Comparison of ENCODE assay signal across 11 cellular contexts in the genomic region with DNA sequence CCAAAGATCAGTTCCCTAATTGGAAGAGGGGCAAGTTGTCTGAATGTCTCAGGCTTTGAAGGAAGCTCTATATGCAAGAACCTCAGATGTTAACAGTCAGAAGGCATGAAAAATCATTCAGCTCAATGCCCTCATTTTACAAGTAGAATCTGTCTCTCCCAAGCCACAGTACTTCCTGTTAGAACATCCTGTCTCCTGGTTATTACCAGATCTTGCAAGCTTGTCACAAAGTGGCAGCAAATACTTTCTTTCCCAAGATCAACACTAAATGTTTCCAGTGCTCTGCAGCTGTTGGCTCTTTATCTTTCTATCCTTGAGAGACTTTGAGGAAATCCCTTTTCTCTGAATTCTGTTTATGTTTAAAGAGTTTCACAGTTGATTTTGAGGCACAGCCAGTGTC.
DNase-seq lines count a peak whose midpoint lies in the region; ATAC-seq, FAIRE-seq and TF ChIP-seq lines count a peak whose summit lies in the region.
"Had no signal": no experiment of that assay in that cellular context is flagged by ENCODE, and none has a peak within 500 bp of the region (broad histone marks: within the 10 kb centered on the region; RNA-seq: fewer than 3 reads in every experiment).

No MANE protein-coding gene starts in this region.

- H3K9me3 ChIP-seq in muscle layer of colon (ENCODE audit: low read length) = no peaks in the 10 kb centered on the region

- H3K36me3 ChIP-seq in muscle layer of colon (ENCODE audit: insufficient read depth, low read length) = no peaks in the 10 kb centered on the region

- no peaks in the 10 kb centered on the region for H3K9me3 Mint-ChIP-seq in activated T-cell treated with anti-CD3 and anti-CD28 coated beads, Interleukin-2, amount 50 U/mL, for 4 hours
- H3K9me3 Mint-ChIP-seq in effector memory CD8-positive, alpha-beta T cell = peaks cover 0 to 2% of the 10 kb centered on the region in 2 donors
- H3K9me3 Mint-ChIP-seq: activated naive CD8-positive, alpha-beta T cell treated with anti-CD3 and anti-CD28 coated beads, Interleukin-2, amount 50 U/mL, for 24 hours; natural killer cell had no signal

- H3K27me3 ChIP-seq in muscle layer of colon (ENCODE audit: control insufficient read depth in 1 of 2, insufficient read depth in 2 of 2, low read length in 2 of 2) = no peaks in the 10 kb centered on the region

- no peak overlapping the region for H3K27ac Mint-ChIP-seq in effector memory CD8-positive, alpha-beta T cell
- H3K27ac Mint-ChIP-seq: activated naive CD8-positive, alpha-beta T cell treated with anti-CD3 and anti-CD28 coated beads, Interleukin-2, amount 50 U/mL, for 24 hours had no signal

- in situ Hi-C loops in astrocyte of the spinal cord (cut with HindIII; ENCODE audit: low sequenced_read_pairs) = no loop called here

- H3K4me1 ChIP-seq in muscle layer of colon (ENCODE audit: insufficient read depth, low read length) = peaks cover 51% of the 10 kb centered on the region

- DNase-seq in AG08395 (ENCODE audit: low spot score) (peak; percentile 44), astrocyte of the spinal cord (ENCODE audit: low read depth, low spot score) (peak; percentile 18), HEK293T (ENCODE audit: extremely low spot score) (no peak), urothelium cell line (ENCODE audit: low spot score) (no peak)
- DNase-seq in activated T-cell treated with anti-CD3 and anti-CD28 coated beads, Interleukin-2, amount 50 U/mL, for 4 hours = no peak
- no peak for DNase-seq in effector memory CD8-positive, alpha-beta T cell
- DNase-seq: activated naive CD8-positive, alpha-beta T cell treated with anti-CD3 and anti-CD28 coated beads, Interleukin-2, amount 50 U/mL, for 24 hours; natural killer cell; NK-92 treated with Interleukin-12 subunit alpha and Interleukin-12 subunit beta, amount 100 ng/mL, for 24 hours had no signal

- no peak overlapping the region for H3K9ac ChIP-seq in muscle layer of colon (ENCODE audit: low read length)

- POLR2A ChIA-PET in HEK293T (lab: Yijun Ruan, JAX) = no interaction called here

- H3K27me3 Mint-ChIP-seq in activated T-cell treated with anti-CD3 and anti-CD28 coated beads, Interleukin-2, amount 50 U/mL, for 4 hours (ENCODE audit: low read depth) = no peaks in the 10 kb centered on the region
- no peaks in the 10 kb centered on the region for H3K27me3 Mint-ChIP-seq in effector memory CD8-positive, alpha-beta T cell

- peak; percentile 51 for ATAC-seq in GM19467 (IDR thresholded peaks at IDR 0.05; ENCODE audit: unreplicated experiment)
- no peak for ATAC-seq in activated T-cell treated with anti-CD3 and anti-CD28 coated beads, Interleukin-2, amount 50 U/mL, for 4 hours
- ATAC-seq in effector memory CD8-positive, alpha-beta T cell (replicated peaks) = no peak
- ATAC-seq: activated naive CD8-positive, alpha-beta T cell treated with anti-CD3 and anti-CD28 coated beads, Interleukin-2, amount 50 U/mL, for 24 hours had no signal

- peak overlapping the region; percentile 19 for H3K27ac ChIP-seq in muscle layer of colon (ENCODE audit: low read depth, low read length)

- H3K4me3 Mint-ChIP-seq in activated T-cell treated with anti-CD3 and anti-CD28 coated beads, Interleukin-2, amount 50 U/mL, for 4 hours = no peak overlapping the region
- H3K4me3 Mint-ChIP-seq in effector memory CD8-positive, alpha-beta T cell = no peak overlapping the region
- H3K4me3 Mint-ChIP-seq: activated naive CD8-positive, alpha-beta T cell treated with anti-CD3 and anti-CD28 coated beads, Interleukin-2, amount 50 U/mL, for 24 hours; natural killer cell had no signal

- TF ChIP-seq CTCF in astrocyte of the spinal cord (IDR thresholded peaks at IDR 0.05; ENCODE audit: low read depth, low read length) = no peak

- H3K36me3 Mint-ChIP-seq in activated T-cell treated with anti-CD3 and anti-CD28 coated beads, Interleukin-2, amount 50 U/mL, for 4 hours (ENCODE audit: insufficient read depth) = no peaks in the 10 kb centered on the region
- no peaks in the 10 kb centered on the region for H3K36me3 Mint-ChIP-seq in effector memory CD8-positive, alpha-beta T cell (ENCODE audit: insufficient read depth)
- H3K36me3 Mint-ChIP-seq: natural killer cell had no signal

- H3K4me3 ChIP-seq in astrocyte of the spinal cord (ENCODE audit: low read depth, low read length) (no peak overlapping the region), muscle layer of colon (ENCODE audit: low read depth in 1 of 2, low read length in 2 of 2) (no peak overlapping the region)

- CTCF ChIA-PET in HEK293T (lab: Yijun Ruan, JAX) = interaction anchor here (0.8 kb wide), 1 partner anchor 1767 kb away, joined by 3 read pairs; no protein-coding TSS in a partner anchor

- FAIRE-seq in urothelium cell line (lab: Jason Lieb, UNC) = no peak

- peaks cover 14% of the 10 kb centered on the region for H3K4me1 Mint-ChIP-seq in activated T-cell treated with anti-CD3 and anti-CD28 coated beads, Interleukin-2, amount 50 U/mL, for 4 hours (ENCODE audit: low read depth)
- H3K4me1 Mint-ChIP-seq in effector memory CD8-positive, alpha-beta T cell (ENCODE audit: low read depth in 2 of 2) = peaks cover 0 to 5% of the 10 kb centered on the region in 2 donors

TF ChIP-seq in HEK293T, 16 proteins besides CTCF, POLR2A, EP300 and RAD21:
- TF ChIP-seq BHLHE40 (IDR thresholded peaks at IDR 0.05; ENCODE audit: borderline replicate concordance) (no peak), LEF1 (IDR thresholded peaks at IDR 0.05; ENCODE audit: borderline replicate concordance) (no peak), L3MBTL2 (conservative IDR thresholded peaks at IDR 0.05) (no peak), TARDBP (IDR thresholded peaks at IDR 0.05) (no peak), ZNF384 (IDR thresholded peaks at IDR 0.05) (no peak), ARNT (IDR thresholded peaks at IDR 0.05) (no peak), FOXM1 (IDR thresholded peaks at IDR 0.05; ENCODE audit: borderline replicate concordance) (no peak)

Comparison
In these comparisons a context has a peak if more than half of its experiments do, and no peak if none do; other contexts are left out.
1. DNase-seq: peak in AG08395 (single experiment) and astrocyte of the spinal cord (single experiment); none in activated T-cell treated with anti-CD3 and anti-CD28 coated beads, Interleukin-2, amount 50 U/mL, for 4 hours (single experiment), HEK293T (single experiment), effector memory CD8-positive, alpha-beta T cell (0 of 3) and urothelium cell line (single experiment).